ENCODE assay signal across 27 cellular contexts in the genomic region with DNA sequence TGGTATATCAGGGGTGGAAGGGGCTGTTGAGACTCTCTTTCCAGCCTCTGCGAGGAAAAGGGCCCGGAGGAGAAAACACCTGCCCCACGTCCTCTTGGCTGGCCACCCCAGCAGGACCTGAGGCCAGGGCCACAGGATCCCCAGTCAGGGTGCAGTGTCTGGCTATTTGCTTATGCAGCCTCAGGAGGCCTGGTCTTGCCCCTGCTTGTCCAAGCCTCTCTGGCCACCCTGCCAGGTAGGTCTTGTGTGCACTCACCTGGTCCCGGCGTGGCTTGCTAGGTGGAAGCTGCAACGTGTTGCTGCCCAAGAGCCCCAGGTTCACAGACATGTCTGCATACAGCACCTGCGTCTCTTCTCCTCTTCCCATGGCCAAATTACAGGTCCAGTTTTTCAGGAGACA. TPM values are rescaled to one million over a fixed set of nuclear protein-coding genes. Genes with fewer than 3 reads are reported as not detected.
"Had no signal": no experiment of that assay in that cellular context is flagged by ENCODE, and none has a peak within 500 bp of the region (broad histone marks: within the 10 kb centered on the region; RNA-seq: fewer than 3 reads in every experiment).

No MANE protein-coding gene starts in this region.

- DNase-seq: activated CD4-positive, alpha-beta memory T cell treated with anti-CD3 and anti-CD28 coated beads, Interleukin-2, amount 10 ng/mL, durations not matched to agents 7 days and 5 days; activated CD4-positive, alpha-beta T cell treated with anti-CD3 and anti-CD28 coated beads for 36 hours; activated CD4-positive, alpha-beta T cell treated with anti-CD3 and anti-CD28 coated beads, Interleukin-2, amount 50 U/mL, for 1 hour; activated gamma-delta T cell treated with Interleukin-2 at 50 U/mL for 16 hours; activated naive CD4-positive, alpha-beta T cell treated with anti-CD3 and anti-CD28 coated beads, Interleukin-2, amount 10 ng/mL, durations not matched to agents 7 days and 5 days; activated naive CD8-positive, alpha-beta T cell treated with anti-CD3 and anti-CD28 coated beads for 36 hours; activated T-cell treated with anti-CD3 and anti-CD28 coated beads, Interleukin-2, amount 50 U/mL, for 72 hours; brain microvascular endothelial cell; NCI-H1092; NCI-H1417 treated with DMSO at 0.1 percent for 48 hours; NCI-H1694 treated with DMSO at 0.1 percent for 48 hours; NCI-H2029 treated with DMSO at 0.1 percent for 48 hours; NCI-H345; NCI-H510A; NCI-H69; PC-9; SIG-M5; T-helper 1 cell had no signal

- H3K9ac ChIP-seq: KMS-11 had no signal

- ATAC-seq: activated CD4-positive, alpha-beta T cell treated with anti-CD3 and anti-CD28 coated beads for 36 hours; activated T-cell treated with anti-CD3 and anti-CD28 coated beads, Interleukin-2, amount 50 U/mL, for 72 hours had no signal

- H3K27me3 ChIP-seq: brain microvascular endothelial cell had no signal

- H3K36me3 ChIP-seq: brain microvascular endothelial cell, WERI-Rb-1 had no signal

- H3K27ac Mint-ChIP-seq: activated CD4-positive, alpha-beta memory T cell treated with anti-CD3 and anti-CD28 coated beads, Interleukin-2, amount 10 ng/mL, durations not matched to agents 7 days and 5 days; activated CD4-positive, alpha-beta T cell treated with anti-CD3 and anti-CD28 coated beads for 36 hours; activated naive CD4-positive, alpha-beta T cell treated with anti-CD3 and anti-CD28 coated beads, Interleukin-2, amount 10 ng/mL, durations not matched to agents 7 days and 5 days; activated naive CD8-positive, alpha-beta T cell treated with anti-CD3 and anti-CD28 coated beads for 36 hours; activated T-cell treated with anti-CD3 and anti-CD28 coated beads, Interleukin-2, amount 50 U/mL, for 72 hours; activated T-helper 2 cell treated with anti-CD3 and anti-CD28 coated beads, Interferon-gamma antibody, Interleukin-2, Interleukin-4, amounts not matched to agents 10 μg/mL and 5 μg/mL and 100 μg/mL, durations not matched to agents 14 hours and 24 hours and 36 hours; IgD-negative memory B cell had no signal

- H2AFZ ChIP-seq: PC-9 had no signal

- H3K9me3 Mint-ChIP-seq: activated CD4-positive, alpha-beta memory T cell treated with anti-CD3 and anti-CD28 coated beads, Interleukin-2, amount 10 ng/mL, durations not matched to agents 7 days and 5 days; activated naive CD4-positive, alpha-beta T cell treated with anti-CD3 and anti-CD28 coated beads, Interleukin-2, amount 10 ng/mL, durations not matched to agents 7 days and 5 days; activated naive CD8-positive, alpha-beta T cell treated with anti-CD3 and anti-CD28 coated beads for 36 hours; activated T-cell treated with anti-CD3 and anti-CD28 coated beads, Interleukin-2, amount 50 U/mL, for 72 hours; activated T-helper 2 cell treated with anti-CD3 and anti-CD28 coated beads, Interferon-gamma antibody, Interleukin-2, Interleukin-4, amounts not matched to agents 10 μg/mL and 5 μg/mL and 100 μg/mL, durations not matched to agents 14 hours and 24 hours and 36 hours; IgD-negative memory B cell had no signal

- H3K27me3 Mint-ChIP-seq: activated CD4-positive, alpha-beta memory T cell treated with anti-CD3 and anti-CD28 coated beads, Interleukin-2, amount 10 ng/mL, durations not matched to agents 7 days and 5 days; activated CD4-positive, alpha-beta T cell treated with anti-CD3 and anti-CD28 coated beads for 36 hours; activated naive CD4-positive, alpha-beta T cell treated with anti-CD3 and anti-CD28 coated beads, Interleukin-2, amount 10 ng/mL, durations not matched to agents 7 days and 5 days; activated naive CD8-positive, alpha-beta T cell treated with anti-CD3 and anti-CD28 coated beads for 36 hours had no signal

- H3K27ac ChIP-seq: brain microvascular endothelial cell, KMS-11, PC-9, SK-N-MC, WERI-Rb-1 had no signal

- H3K36me3 Mint-ChIP-seq: activated naive CD4-positive, alpha-beta T cell treated with anti-CD3 and anti-CD28 coated beads, Interleukin-2, amount 10 ng/mL, durations not matched to agents 7 days and 5 days; activated naive CD8-positive, alpha-beta T cell treated with anti-CD3 and anti-CD28 coated beads for 36 hours; IgD-negative memory B cell had no signal

- H3K4me2 ChIP-seq: KMS-11, PC-9 had no signal

- H3K4me1 Mint-ChIP-seq: activated CD4-positive, alpha-beta memory T cell treated with anti-CD3 and anti-CD28 coated beads, Interleukin-2, amount 10 ng/mL, durations not matched to agents 7 days and 5 days; activated CD4-positive, alpha-beta T cell treated with anti-CD3 and anti-CD28 coated beads for 36 hours; activated naive CD4-positive, alpha-beta T cell treated with anti-CD3 and anti-CD28 coated beads, Interleukin-2, amount 10 ng/mL, durations not matched to agents 7 days and 5 days; activated naive CD8-positive, alpha-beta T cell treated with anti-CD3 and anti-CD28 coated beads for 36 hours; IgD-negative memory B cell had no signal

- H3K4me3 ChIP-seq: PC-9, SK-N-MC had no signal

- H3K4me3 Mint-ChIP-seq: activated CD4-positive, alpha-beta memory T cell treated with anti-CD3 and anti-CD28 coated beads, Interleukin-2, amount 10 ng/mL, durations not matched to agents 7 days and 5 days; activated CD4-positive, alpha-beta T cell treated with anti-CD3 and anti-CD28 coated beads for 36 hours; activated naive CD4-positive, alpha-beta T cell treated with anti-CD3 and anti-CD28 coated beads, Interleukin-2, amount 10 ng/mL, durations not matched to agents 7 days and 5 days; activated naive CD8-positive, alpha-beta T cell treated with anti-CD3 and anti-CD28 coated beads for 36 hours; activated T-cell treated with anti-CD3 and anti-CD28 coated beads, Interleukin-2, amount 50 U/mL, for 72 hours; IgD-negative memory B cell had no signal

RNA-seq across cellular contexts. Expression of a gene that starts 0.5 kb away (rescaled TPM):
- total RNA-seq: activated CD4-positive, alpha-beta memory T cell treated with anti-CD3 and anti-CD28 coated beads, Interleukin-2, amount 10 ng/mL, durations not matched to agents 7 days and 5 days; activated CD4-positive, alpha-beta T cell treated with anti-CD3 and anti-CD28 coated beads for 36 hours; activated CD8-positive, alpha-beta memory T cell treated with anti-CD3 and anti-CD28 coated beads for 36 hours; activated naive CD8-positive, alpha-beta T cell treated with anti-CD3 and anti-CD28 coated beads for 36 hours; activated T-cell treated with anti-CD3 and anti-CD28 coated beads, Interleukin-2, amount 50 U/mL, for 72 hours; activated T-helper 2 cell treated with anti-CD3 and anti-CD28 coated beads, Interferon-gamma antibody, Interleukin-2, Interleukin-4, amounts not matched to agents 10 μg/mL and 5 μg/mL and 100 μg/mL, durations not matched to agents 14 hours and 24 hours and 36 hours; MCF 10A; PC-9; RPMI7951; T-helper 2 cell treated with Interferon-gamma antibody and Interleukin-4, amounts not matched to agents 100 ng/mL and 5 ng/mL, for 36 hours had no signal
- polyA plus RNA-seq: IgD-negative memory B cell had no signal

RNA-seq across cellular contexts. Expression of a gene that starts 34.5 kb away (rescaled TPM):
- total RNA-seq: activated CD4-positive, alpha-beta memory T cell treated with anti-CD3 and anti-CD28 coated beads, Interleukin-2, amount 10 ng/mL, durations not matched to agents 7 days and 5 days; activated CD4-positive, alpha-beta T cell treated with anti-CD3 and anti-CD28 coated beads for 36 hours; activated CD8-positive, alpha-beta memory T cell treated with anti-CD3 and anti-CD28 coated beads for 36 hours; activated naive CD8-positive, alpha-beta T cell treated with anti-CD3 and anti-CD28 coated beads for 36 hours; activated T-cell treated with anti-CD3 and anti-CD28 coated beads, Interleukin-2, amount 50 U/mL, for 72 hours; activated T-helper 2 cell treated with anti-CD3 and anti-CD28 coated beads, Interferon-gamma antibody, Interleukin-2, Interleukin-4, amounts not matched to agents 10 μg/mL and 5 μg/mL and 100 μg/mL, durations not matched to agents 14 hours and 24 hours and 36 hours; MCF 10A; PC-9; RPMI7951; T-helper 2 cell treated with Interferon-gamma antibody and Interleukin-4, amounts not matched to agents 100 ng/mL and 5 ng/mL, for 36 hours had no signal
- polyA plus RNA-seq: IgD-negative memory B cell had no signal
